ENCODE assay signal across 29 cellular contexts in the genomic region with DNA sequence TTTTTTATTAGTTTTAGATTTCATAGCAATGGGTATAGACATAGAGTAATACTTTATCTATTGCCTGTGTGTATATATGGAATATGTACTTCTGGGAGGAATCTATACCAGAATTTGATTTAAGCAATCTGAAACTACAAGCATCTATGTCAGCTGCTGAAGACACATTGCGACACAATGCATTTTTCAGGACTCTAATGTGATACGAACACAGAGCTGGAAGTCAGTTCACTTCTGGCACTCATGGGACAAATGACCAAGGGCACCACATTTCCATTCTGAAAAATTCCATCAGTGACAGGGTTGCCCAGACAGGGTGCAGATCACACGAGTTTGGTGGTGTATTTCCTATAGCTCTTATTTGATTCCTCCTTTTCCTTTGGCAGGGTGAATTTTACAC.
"Had no signal": no experiment of that assay in that cellular context is flagged by ENCODE, and none has a peak within 500 bp of the region (broad histone marks: within the 10 kb centered on the region; RNA-seq: fewer than 3 reads in every experiment).

No MANE protein-coding gene starts in this region.

- H3K27ac ChIP-seq: neutrophil, pancreas, psoas muscle, skin epidermis, spleen, suprapubic skin, testis, tibial artery, transverse colon, upper lobe of right lung, uterus had no signal

- FAIRE-seq: pancreas had no signal

- H3K4me2 ChIP-seq: smooth muscle cell had no signal

- H3K9me3 ChIP-seq: neutrophil, pancreas, psoas muscle, spleen, suprapubic skin, testis, tibial artery, transverse colon, upper lobe of right lung, uterus had no signal

- DNase-seq: naive thymus-derived CD8-positive, alpha-beta T cell; nephron progenitor cell; nucleus accumbens; pancreas; posterior cingulate gyrus; psoas muscle; right cardiac atrium; spleen; stimulated activated CD4-positive, alpha-beta T cell treated with anti-CD3 and anti-CD28 coated beads, Interleukin-12 subunit alpha, Interleukin-12 subunit beta, amount 100 ng/mL, for 4 hours; stimulated activated CD4-positive, alpha-beta T cell treated with anti-CD3 and anti-CD28 coated beads, Interleukin-1b, Interleukin-23, amount 100 ng/mL, for 48 hours; stimulated activated CD4-positive, alpha-beta T cell treated with anti-CD3 and anti-CD28 coated beads, Interleukin-4, amount 100 ng/mL, for 1 hour; stimulated activated CD4-positive, alpha-beta T cell treated with anti-CD3 and anti-CD28 coated beads, Interleukin-4, amount 100 ng/mL, for 4 hours; stimulated activated CD8-positive, alpha-beta memory T cell treated with anti-CD3 and anti-CD28 coated beads, Interleukin-4, amount 100 ng/mL, for 48 hours; stimulated activated naive CD4-positive, alpha-beta T cell; stimulated activated naive CD8-positive, alpha-beta T cell treated with anti-CD3 and anti-CD28 coated beads, Interleukin-15, amount 100 ng/mL, for 72 hours; stimulated activated naive CD8-positive, alpha-beta T cell treated with anti-CD3 and anti-CD28 coated beads, Interleukin-15, Interleukin-2, amounts not matched to agents 100 U/mL and 50 U/mL, for 24 hours; substantia nigra; testis; tibial artery; upper lobe of right lung; uterus had no signal

- H3K4me3 ChIP-seq: pancreas, psoas muscle, skin epidermis, smooth muscle cell, spleen, suprapubic skin, testis, tibial artery, transverse colon, upper lobe of right lung, uterus had no signal

- H3K27me3 ChIP-seq: neutrophil, pancreas, spleen, suprapubic skin, testis, tibial artery, transverse colon, upper lobe of right lung, uterus had no signal

- H3K4me1 ChIP-seq: pancreas, psoas muscle, spleen, suprapubic skin, testis, transverse colon, upper lobe of right lung, uterus had no signal

- H3K36me3 ChIP-seq: neutrophil, pancreas, spleen, suprapubic skin, tibial artery, transverse colon, upper lobe of right lung, uterus had no signal

- ATAC-seq: naive thymus-derived CD8-positive, alpha-beta T cell; natural killer cell treated with Interleukin-12 subunit alpha and Interleukin-12 subunit beta and Interleukin-15 and Interleukin-18, amount 100 ng/mL, for 72 hours; pancreas; psoas muscle; sciatic nerve; stimulated activated memory B cell treated with anti-CD40 and anti-IgM and Interleukin-4, amounts not matched to agents 10 μg/mL and 1 μg/mL and 100 μg/mL, for 72 hours; stimulated activated naive CD8-positive, alpha-beta T cell treated with anti-CD3 and anti-CD28 coated beads, Interleukin-15, amount 100 ng/mL, for 72 hours; stimulated activated naive CD8-positive, alpha-beta T cell treated with anti-CD3 and anti-CD28 coated beads, Interleukin-15, Interleukin-2, amounts not matched to agents 100 U/mL and 50 U/mL, for 24 hours; upper lobe of right lung had no signal
